ENCODE assay signal across 15 cellular contexts in genomic region chr11:120228794-120229384, GRCh38. TPM values are rescaled to one million over a fixed set of nuclear protein-coding genes. Genes with fewer than 3 reads are reported as not detected.
DNase-seq lines count a peak whose midpoint lies in the region; ATAC-seq and TF ChIP-seq lines count a peak whose summit lies in the region.
"Had no signal": no experiment of that assay in that cellular context is flagged by ENCODE, and none has a peak within 500 bp of the region (broad histone marks: within the 10 kb centered on the region; RNA-seq: fewer than 3 reads in every experiment).

No MANE protein-coding gene starts in this region.

- no peak overlapping the region for H3K27ac Mint-ChIP-seq in endodermal cell
- no peak overlapping the region for H3K27ac Mint-ChIP-seq in progenitor cell of endocrine pancreas
- H3K27ac Mint-ChIP-seq: natural killer cell treated with Interleukin-12 subunit alpha and Interleukin-12 subunit beta and Interleukin-15 and Interleukin-18, amount 100 ng/mL, for 72 hours had no signal

- no peaks in the 10 kb centered on the region for H3K4me1 ChIP-seq in IMR-90 (ENCODE audit: control insufficient read depth, insufficient read depth, low read length)
- no peaks in the 10 kb centered on the region for H3K4me1 ChIP-seq in endodermal cell (ENCODE audit: control insufficient read depth, insufficient read depth, low read length)
- H3K4me1 ChIP-seq in HAP-1, result no peaks in the 10 kb centered on the region

- no peaks in the 10 kb centered on the region for H3K9me1 ChIP-seq in IMR-90 (ENCODE audit: insufficient read depth, low read length)

- intact Hi-C loops in IMR-90 (cut with micrococcal nuclease), result loop anchor here (1.0 kb wide), 1 partner anchor 57 kb away; no protein-coding TSS in a partner anchor

- no peak overlapping the region for H2BK120ac ChIP-seq in IMR-90 (ENCODE audit: low read depth, low read length)

- no peak overlapping the region for H2BK15ac ChIP-seq in IMR-90 (ENCODE audit: low read depth, low read length)

- H3K4me2 ChIP-seq in IMR-90 (ENCODE audit: low read depth, low read length), result no peak overlapping the region

- H3K4me1 Mint-ChIP-seq in endodermal cell (peaks cover 3% of the 10 kb centered on the region), progenitor cell of endocrine pancreas (ENCODE audit: low read depth) (no peaks in the 10 kb centered on the region)

- TF ChIP-seq POLR2A in IMR-90 (IDR thresholded peaks at IDR 0.05; ENCODE audit: low read depth, low read length), result no peak

- H2BK5ac ChIP-seq in IMR-90 (ENCODE audit: low read depth, low read length, poor library complexity, severe bottlenecking), result no peak overlapping the region

- in situ Hi-C loops in IMR-90 (cut with MboI; ENCODE audit: low sequenced_read_pairs), result loop anchor here (5.0 kb wide), 1 partner anchor 57 kb away; no protein-coding TSS in a partner anchor
- in situ Hi-C loops in HAP-1 (cut with MboI; ENCODE audit: low sequenced_read_pairs), result no loop called here

- dilution Hi-C loops in IMR-90 (cut with HindIII; ENCODE audit: low sequenced_read_pairs, unreplicated experiment), result no loop called here

- no peak overlapping the region for H4K8ac ChIP-seq in IMR-90 (ENCODE audit: low read depth in 2 of 2, low read length in 2 of 2)

- no peaks in the 10 kb centered on the region for H4K20me1 ChIP-seq in IMR-90 (ENCODE audit: insufficient read depth, low read length)

- TF ChIP-seq CTCF in GM06990 (IDR thresholded peaks at IDR 0.05; ENCODE audit: insufficient read depth, low read length, poor library complexity, severe bottlenecking) (peak; percentile 50), IMR-90 (conservative IDR thresholded peaks at IDR 0.05; ENCODE audit: low read depth, low read length) (peak; percentile 12; the same call in 1 of the 2 replicates), endodermal cell (conservative IDR thresholded peaks at IDR 0.05) (peak; percentile 71), progenitor cell of endocrine pancreas (IDR thresholded peaks at IDR 0.05; ENCODE audit: unreplicated experiment) (peak; percentile 13)

- H3K9me3 ChIP-seq in IMR-90 (ENCODE audit: control insufficient read depth, insufficient read depth, low read length), result no peaks in the 10 kb centered on the region
- H3K9me3 ChIP-seq in endodermal cell (ENCODE audit: control insufficient read depth, low read length), result no peaks in the 10 kb centered on the region
- H3K9me3 ChIP-seq in HAP-1, result no peaks in the 10 kb centered on the region
- H3K9me3 ChIP-seq: adrenal gland, sigmoid colon had no signal

- DNase-seq in GM06990 (ENCODE audit: extremely low read depth, insufficient read length) (no peak), IMR-90 (no peak), endodermal cell (peak; percentile 72), progenitor cell of endocrine pancreas (ENCODE audit: low spot score, unreplicated experiment) (no peak), activated T-cell treated with anti-CD3 and anti-CD28 coated beads for 4 hours (no peak), NCI-H2227 treated with DMSO at 0.1 percent for 48 hours (lab: John Stamatoyannopoulos, UW) (no peak), HAP-1 (ENCODE audit: low spot score in 2 of 2) (no peak)
- DNase-seq: dermis blood vessel endothelial cell, GM23248, SHP77 treated with DMSO at 0.1 percent for 48 hours, sigmoid colon had no signal

- H3K36me3 Mint-ChIP-seq in endodermal cell (ENCODE audit: low read depth), result no peaks in the 10 kb centered on the region
- H3K36me3 Mint-ChIP-seq in progenitor cell of endocrine pancreas (ENCODE audit: insufficient read depth), result no peaks in the 10 kb centered on the region
- H3K36me3 Mint-ChIP-seq: natural killer cell treated with Interleukin-12 subunit alpha and Interleukin-12 subunit beta and Interleukin-15 and Interleukin-18, amount 100 ng/mL, for 72 hours had no signal

- H3K27me3 ChIP-seq in GM06990 (replicated peaks; ENCODE audit: control insufficient read depth, insufficient read depth, low read length), result peaks cover 2% of the 10 kb centered on the region; the same call in 1 of the 2 replicates
- H3K27me3 ChIP-seq in IMR-90 (ENCODE audit: control insufficient read depth, insufficient read depth, low read length), result peaks cover 7% of the 10 kb centered on the region
- H3K27me3 ChIP-seq in endodermal cell (ENCODE audit: control insufficient read depth, insufficient read depth, low read length, poor library complexity, severe bottlenecking), result peaks cover 11% of the 10 kb centered on the region
- H3K27me3 ChIP-seq in HAP-1 (ENCODE audit: low read depth), result peaks cover 5% of the 10 kb centered on the region; the same call in 1 of the 2 replicates
- H3K27me3 ChIP-seq: adrenal gland had no signal

- H4K5ac ChIP-seq in IMR-90 (ENCODE audit: low read depth, low read length), result no peak overlapping the region

- TF ChIP-seq RAD21 in IMR-90 (IDR thresholded peaks at IDR 0.05; ENCODE audit: low read length), result no peak

- H3K27me3 Mint-ChIP-seq in endodermal cell (ENCODE audit: insufficient read depth), result peaks cover 33% of the 10 kb centered on the region
- peaks cover 32% of the 10 kb centered on the region for H3K27me3 Mint-ChIP-seq in progenitor cell of endocrine pancreas

- H2AFZ ChIP-seq in IMR-90 (replicated peaks; ENCODE audit: low read length, poor library complexity), result no peak overlapping the region
- H2AFZ ChIP-seq: GM23248 had no signal

- POLR2A ChIA-PET in IMR-90 (lab: Charles Lee; ENCODE audit: unreplicated experiment), result interaction anchor here (0.6 kb wide), 1 partner anchor 1910 kb away, joined by 3 read pairs; no protein-coding TSS in a partner anchor

- no peak overlapping the region for H2BK20ac ChIP-seq in IMR-90 (ENCODE audit: low read depth, low read length)

- no peak overlapping the region for H2AK5ac ChIP-seq in IMR-90 (ENCODE audit: low read depth, low read length)

- H3K79me1 ChIP-seq in IMR-90 (ENCODE audit: low read depth in 1 of 2, low read length in 2 of 2), result no peaks in the 10 kb centered on the region

- H3K27ac ChIP-seq in IMR-90 (ENCODE audit: insufficient read depth, low read length), result no peak overlapping the region
- H3K27ac ChIP-seq in endodermal cell (ENCODE audit: low read depth, low read length), result no peak overlapping the region
- H3K27ac ChIP-seq: GM23248 had no signal

- H3K56ac ChIP-seq in IMR-90 (ENCODE audit: extremely low read depth, insufficient read depth, low read length), result no peak overlapping the region

- no peak overlapping the region for H3K14ac ChIP-seq in IMR-90 (replicated peaks; ENCODE audit: low read depth, low read length)

- no peak overlapping the region for H3K23ac ChIP-seq in IMR-90 (ENCODE audit: low read depth, low read length)

- H3K4me3 Mint-ChIP-seq in endodermal cell, result no peak overlapping the region
- H3K4me3 Mint-ChIP-seq in progenitor cell of endocrine pancreas (ENCODE audit: low read depth), result no peak overlapping the region
- H3K4me3 Mint-ChIP-seq: natural killer cell treated with Interleukin-12 subunit alpha and Interleukin-12 subunit beta and Interleukin-15 and Interleukin-18, amount 100 ng/mL, for 72 hours had no signal

- H4K91ac ChIP-seq in IMR-90 (ENCODE audit: insufficient read depth, low read depth, low read length), result no peak overlapping the region

- H3K4me3 ChIP-seq in GM06990 (replicated peaks; ENCODE audit: low read depth, low read length), result no peak overlapping the region
- no peak overlapping the region for H3K4me3 ChIP-seq in IMR-90 (ENCODE audit: insufficient read depth, low read depth, low read length)
- no peak overlapping the region for H3K4me3 ChIP-seq in endodermal cell (ENCODE audit: low read length)
- no peak overlapping the region for H3K4me3 ChIP-seq in HAP-1
- H3K4me3 ChIP-seq: adrenal gland, GM23248, sigmoid colon had no signal

- no peak overlapping the region for H2AK9ac ChIP-seq in IMR-90 (replicated peaks; ENCODE audit: low read depth, low read length, poor library complexity)

- H3K36me3 ChIP-seq in GM06990 (ENCODE audit: control insufficient read depth, insufficient read depth, low read length), result no peaks in the 10 kb centered on the region
- peaks cover 7% of the 10 kb centered on the region; the same call in 1 of the 2 replicates for H3K36me3 ChIP-seq in IMR-90 (ENCODE audit: control insufficient read depth, insufficient read depth, low read length)
- H3K36me3 ChIP-seq in endodermal cell (ENCODE audit: control insufficient read depth, insufficient read depth, low read length), result no peaks in the 10 kb centered on the region
- no peaks in the 10 kb centered on the region for H3K36me3 ChIP-seq in HAP-1 (replicated peaks)
- H3K36me3 ChIP-seq: adrenal gland, sigmoid colon had no signal

- H3K9me3 Mint-ChIP-seq in endodermal cell (no peaks in the 10 kb centered on the region), progenitor cell of endocrine pancreas (ENCODE audit: low read depth) (no peaks in the 10 kb centered on the region)
- H3K9me3 Mint-ChIP-seq: natural killer cell treated with Interleukin-12 subunit alpha and Interleukin-12 subunit beta and Interleukin-15 and Interleukin-18, amount 100 ng/mL, for 72 hours had no signal

- 85% methylated on average over 8 of the region's 16 CpGs; no CpG with 5 or more reads in 1 of the 2 experiments for WGBS in IMR-90 (ENCODE audit: extremely low coverage in 2 of 2, insufficient read length in 1 of 2), 2 experiments
- 84% methylated on average over 10 to 15 of the region's 16 CpGs for WGBS in endodermal cell (ENCODE audit: insufficient coverage in 1 of 2, insufficient read length in 1 of 2), 2 experiments

- no TSS peak for BruUV-seq in IMR-90 (replicated peaks; lab: Mats Ljungman, UMichigan)

- ATAC-seq in IMR-90 (ENCODE audit: low read depth), result no peak
- no peak for ATAC-seq in GM21528 (IDR thresholded peaks at IDR 0.05; ENCODE audit: low FRiP score, unreplicated experiment)

- no peak overlapping the region for H3K4ac ChIP-seq in IMR-90 (ENCODE audit: low read depth, low read length)

- no peak overlapping the region for H3K18ac ChIP-seq in IMR-90 (ENCODE audit: low read depth, low read length)

- H3K9ac ChIP-seq in IMR-90 (ENCODE audit: low read depth, low read length) (no peak overlapping the region), endodermal cell (ENCODE audit: extremely low read depth, low read length, poor library complexity, severe bottlenecking) (no peak overlapping the region)
- H3K9ac ChIP-seq: GM23248 had no signal

- CTCF ChIA-PET in IMR-90 (lab: Yijun Ruan, JAX), result no interaction called here

RNA-seq across cellular contexts. Expression of gene POU2F3, which starts 11.1 kb away (rescaled TPM):
- total RNA-seq in IMR-90 (2012; rRNA removed), result under 0.01 TPM in 1 of 2 replicates, not detected in the other
- 0.09 and 0.14 TPM in 2 replicates for polyA plus RNA-seq in IMR-90 (2012; rRNA removed)
- polyA plus RNA-seq in IMR-90 (2012; cell fraction: cytosol; rRNA removed), result 0.08 TPM in 1 of 2 replicates, not detected in the other
- polyA plus RNA-seq in IMR-90 (2012; cell fraction: nucleus; rRNA removed; ENCODE audit: low replicate concordance), result 0.02 and 0.06 TPM in 2 replicates
- under 1 TPM in 1 of 2 donors, not detected in 1; 0.46 TPM for total RNA-seq in endodermal cell
- polyA plus RNA-seq in endodermal cell (2013, experiment 1 of 2), result 0.18 TPM
- polyA plus RNA-seq in endodermal cell (2013, experiment 2 of 2), result 0.12 TPM
- 0.09 TPM in 1 of 2 replicates, not detected in the other for total RNA-seq in progenitor cell of endocrine pancreas
- total RNA-seq: GM23248; natural killer cell treated with Interleukin-12 subunit alpha and Interleukin-12 subunit beta and Interleukin-15 and Interleukin-18, amount 100 ng/mL, for 72 hours; sigmoid colon; subcutaneous adipose tissue had no signal
- polyA plus RNA-seq: GM23248 had no signal

RNA-seq across cellular contexts. Expression of gene OAF, which starts 18.1 kb away (rescaled TPM):
- 9.9 and 10.8 TPM in 2 replicates for total RNA-seq in IMR-90 (2012; rRNA removed)
- 42.0 and 53.1 TPM in 2 replicates for polyA plus RNA-seq in IMR-90 (2012; rRNA removed)
- polyA plus RNA-seq in IMR-90 (2012; cell fraction: cytosol; rRNA removed), result 68.2 and 111 TPM in 2 replicates
- 38.8 and 119 TPM in 2 replicates for polyA plus RNA-seq in IMR-90 (2012; cell fraction: nucleus; rRNA removed; ENCODE audit: low replicate concordance)
- total RNA-seq in endodermal cell, result 1 to 10 TPM; 1.7 to 3.6 TPM
- polyA plus RNA-seq in endodermal cell (2013, experiment 1 of 2), result 15.1 TPM
- 14.4 TPM for polyA plus RNA-seq in endodermal cell (2013, experiment 2 of 2)
- total RNA-seq in progenitor cell of endocrine pancreas, result 6.5 and 6.6 TPM in 2 replicates

Comparison
In these comparisons a context has a peak if more than half of its experiments do, and no peak if none do; other contexts are left out.
1. CTCF ChIP-seq: peak in every context shown above with its lines; median percentile 71 in endodermal cell; 50 in GM06990; 13 in progenitor cell of endocrine pancreas; 12 in IMR-90.